10 cellular contexts compared by ENCODE assay signal in the genomic region with DNA sequence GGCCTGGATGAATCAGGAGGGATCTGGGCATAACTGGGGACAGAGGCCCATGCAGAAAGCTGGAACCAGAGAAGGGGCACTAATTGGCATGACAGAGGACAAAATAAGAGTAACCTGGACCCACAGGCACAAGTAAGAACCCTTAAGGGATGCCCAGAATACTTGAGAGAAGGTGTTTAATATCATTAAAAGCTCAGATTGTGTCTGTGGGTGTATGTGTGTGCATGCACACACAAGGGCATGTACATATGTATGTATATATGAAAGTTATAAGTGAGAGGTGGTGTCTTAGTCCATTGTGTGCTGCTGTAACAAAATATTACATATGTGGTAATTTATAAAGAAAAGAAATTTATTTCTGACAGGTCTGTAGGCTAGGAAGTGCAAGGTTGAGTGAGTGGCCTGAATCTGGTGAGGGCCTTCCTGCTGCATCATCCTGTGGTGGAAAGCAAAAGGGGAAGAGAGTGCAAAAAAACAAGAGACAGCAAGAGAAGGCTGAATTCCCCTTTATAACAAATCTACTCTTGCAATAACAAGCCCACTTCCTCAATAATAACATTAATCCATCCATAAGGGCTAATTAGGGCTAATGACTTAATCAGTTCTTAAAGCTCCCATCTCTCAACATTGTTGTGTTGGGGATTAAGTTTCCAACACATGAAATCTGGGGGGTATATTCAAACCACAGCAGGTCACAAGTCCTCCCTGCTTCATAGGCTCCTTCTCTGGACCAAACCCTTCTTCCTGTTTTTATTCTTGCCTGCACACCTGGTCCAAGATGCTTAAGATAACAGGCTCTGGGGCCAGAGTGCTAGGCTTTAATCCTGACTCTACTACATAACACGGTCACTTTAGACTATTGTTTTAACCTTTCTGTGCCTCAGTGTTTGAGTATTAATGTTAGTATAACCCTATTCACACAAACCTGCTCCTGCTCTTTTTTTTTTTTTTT.
DNase-seq lines count a peak whose midpoint lies in the region; ATAC-seq, FAIRE-seq and TF ChIP-seq lines count a peak whose summit lies in the region.
"Had no signal": no experiment of that assay in that cellular context is flagged by ENCODE, and none has a peak within 500 bp of the region (broad histone marks: within the 10 kb centered on the region; RNA-seq: fewer than 3 reads in every experiment).

No MANE protein-coding gene starts in this region.

- H3K4me2 ChIP-seq in GM12878 (ENCODE audit: control insufficient read depth, insufficient read depth) (peak overlapping the region; percentile 82), osteoblast (ENCODE audit: insufficient read depth, low read length) (no peak overlapping the region)

- H3K4me3 ChIP-seq in GM12878 (peak overlapping the region; percentile 30; the same call in 1 of the 2 replicates), osteoblast (ENCODE audit: insufficient read depth, low read length) (no peak overlapping the region)

- no peak for TF ChIP-seq EP300 in GM12878 (IDR thresholded peaks at IDR 0.05; ENCODE audit: borderline replicate concordance in 1 of 2, control insufficient read depth in 1 of 2, low read depth in 2 of 2, low read length in 2 of 2)

- H3K36me3 ChIP-seq in GM12878 (ENCODE audit: control insufficient read depth in 2 of 2, insufficient read depth in 2 of 2, low read length in 1 of 2) (no peaks in the 10 kb centered on the region), osteoblast (ENCODE audit: insufficient read depth, low read length) (no peaks in the 10 kb centered on the region)

- no peak overlapping the region; the same call in none of the 2 replicates for H3K9ac ChIP-seq in GM12878 (ENCODE audit: control insufficient read depth, insufficient read depth, low read length)

- H3K4me1 ChIP-seq in GM12878 (ENCODE audit: control insufficient read depth, insufficient read depth, low read length) (peaks cover 43% of the 10 kb centered on the region), osteoblast (ENCODE audit: insufficient read depth, low read length) (no peaks in the 10 kb centered on the region)

- SMC1A ChIA-PET in GM12878 (lab: Charles Lee; ENCODE audit: uncharacterized antibody, unreplicated experiment) = interaction anchor here (1.6 kb wide), 1 partner anchor 51 kb away, joined by 3 read pairs; no protein-coding TSS in a partner anchor

- H3K27me3 ChIP-seq in GM12878 (replicated peaks in 1 of 2; ENCODE audit: control insufficient read depth in 2 of 2, insufficient read depth in 2 of 2, low read length in 1 of 2) (no peaks in the 10 kb centered on the region), osteoblast (ENCODE audit: insufficient read depth, low read length) (no peaks in the 10 kb centered on the region)

- TF ChIP-seq RAD21 in GM12878 (IDR thresholded peaks at IDR 0.05; ENCODE audit: insufficient read depth, low read depth, low read length) = no peak

- WGBS in GM12878 (ENCODE audit: insufficient coverage, insufficient replicate concordance, low lambda C conversion rate, missing lambda C conversion rate) = 0% methylated on average over 1 of the region's 1 CpG

- TF ChIP-seq CTCF in GM12878 (IDR thresholded peaks at IDR 0.05 in 2 of 3, conservative IDR thresholded peaks at IDR 0.05 in 1 of 3; ENCODE audit: control insufficient read depth in 2 of 3, extremely low read depth in 1 of 3, insufficient read depth in 1 of 3, low read depth in 3 of 3, low read length in 3 of 3) (no peak), osteoblast (IDR thresholded peaks at IDR 0.05; ENCODE audit: extremely low read depth, low read depth, low read length) (no peak)

- TF ChIP-seq POLR2A in GM18505 (IDR thresholded peaks at IDR 0.05; ENCODE audit: borderline replicate concordance, extremely low read depth, insufficient read depth, insufficient read length) = no peak
- TF ChIP-seq POLR2A in GM12878 (IDR thresholded peaks at IDR 0.05; ENCODE audit: low read depth, low read length) = no peak

- H4K20me1 ChIP-seq in GM12878 (ENCODE audit: control insufficient read depth, insufficient read depth) = no peaks in the 10 kb centered on the region
- H4K20me1 ChIP-seq in osteoblast (ENCODE audit: insufficient read depth, low read length) = no peaks in the 10 kb centered on the region

- peak; percentile 68 for FAIRE-seq in GM12878 (lab: Jason Lieb, UNC)

- H3K27ac ChIP-seq in GM12878 (ENCODE audit: control insufficient read depth, insufficient read depth) = peak overlapping the region; percentile 79
- H3K27ac ChIP-seq in osteoblast (ENCODE audit: low read depth, low read length) = no peak overlapping the region

- ATAC-seq in GM18505 (IDR thresholded peaks at IDR 0.05; ENCODE audit: unreplicated experiment) = peak; percentile 79
- peak; percentile 90 for ATAC-seq in GM21723 (IDR thresholded peaks at IDR 0.05; ENCODE audit: unreplicated experiment)
- ATAC-seq in HG03521 (IDR thresholded peaks at IDR 0.05; ENCODE audit: unreplicated experiment) = peak; percentile 63
- peak; percentile 90 for ATAC-seq in GM12878

- peak; percentile 58 for DNase-seq in GM12878 (ENCODE audit: low read depth, low spot score)
- DNase-seq in NCI-H446 treated with DMSO at 0.1 percent for 48 hours (lab: John Stamatoyannopoulos, UW) = no peak
- DNase-seq in stimulated activated CD4-positive, alpha-beta T cell treated with anti-CD3 and anti-CD28 coated beads, Interleukin-1b, Interleukin-23, amount 100 ng/mL, for 48 hours = no peak
- no peak for DNase-seq in osteoblast (ENCODE audit: insufficient read length, low spot score, missing footprints)
- no peak for DNase-seq in HCEC 1CT
- DNase-seq: hypothalamus, NCI-H1092 had no signal

- POLR2A ChIA-PET in GM12878 (lab: Charles Lee) = interaction anchor here (1.4 kb wide), 1 partner anchor 12 kb away, joined by 3 read pairs; no protein-coding TSS in a partner anchor

- H2AFZ ChIP-seq in GM12878 (ENCODE audit: control insufficient read depth, low read depth, low read length) = peak overlapping the region; percentile 68
- H2AFZ ChIP-seq in osteoblast (ENCODE audit: low read length) = no peak overlapping the region

- H3K9me3 ChIP-seq in GM12878 (replicated peaks; ENCODE audit: control insufficient read depth, insufficient read depth, low read length) = no peaks in the 10 kb centered on the region
- H3K9me3 ChIP-seq in osteoblast (ENCODE audit: low read depth, low read length) = no peaks in the 10 kb centered on the region

- in situ Hi-C loops in GM12878 (cut with MboI) = no loop called here

- intact Hi-C loops in GM12878 (cut with micrococcal nuclease; ENCODE audit: unreplicated experiment) = no loop called here

- H3K79me2 ChIP-seq in GM12878 (ENCODE audit: control insufficient read depth, insufficient read depth, low read length) (no peaks in the 10 kb centered on the region), osteoblast (ENCODE audit: insufficient read depth, low read length) (no peaks in the 10 kb centered on the region)

- RAD21 ChIA-PET in GM12878 (lab: Charles Lee; ENCODE audit: unreplicated experiment) = no interaction called here

- CTCF ChIA-PET in GM12878 (lab: Yijun Ruan, JAX) = interaction anchor here (0.5 to 1.3 kb wide), 3 partner anchors 9 to 592 kb away, joined by 3 to 5 read pairs (median 4); no protein-coding TSS in a partner anchor

- BruUV-seq in GM12878 (replicated peaks; lab: Mats Ljungman, UMichigan) = no TSS peak

TF ChIP-seq in GM12878, 131 proteins besides CTCF, POLR2A, EP300 and RAD21 (continues in another document):
- TF ChIP-seq ZNF274 (IDR thresholded peaks at IDR 0.05; ENCODE audit: insufficient read depth, insufficient read length) (no peak), CEBPB (IDR thresholded peaks at IDR 0.05; ENCODE audit: borderline replicate concordance in 1 of 2, low read depth in 2 of 2, low read length in 2 of 2) (no peak), EED (IDR thresholded peaks at IDR 0.05; ENCODE audit: low read depth) (peak; percentile 37), JUNB (IDR thresholded peaks at IDR 0.05) (peak; percentile 23), NFIC (IDR thresholded peaks at IDR 0.05; ENCODE audit: low read depth, low read length) (peak; percentile 76), ETV6 (conservative IDR thresholded peaks at IDR 0.05 in 1 of 2, IDR thresholded peaks at IDR 0.05 in 1 of 2; ENCODE audit: borderline replicate concordance in 1 of 2, low read depth in 1 of 2) (peak in 1 of 2 experiments; percentile 81; a peak in 2 of 4 replicates), DPF2 (IDR thresholded peaks at IDR 0.05) (peak; percentile 25), SPI1 (IDR thresholded peaks at IDR 0.05; ENCODE audit: borderline replicate concordance, insufficient read depth, low read depth, low read length) (peak; percentile 92), CBX5 (IDR thresholded peaks at IDR 0.05; ENCODE audit: low read depth) (0 out of 2 replicates have a peak, but pooled peaks have one; percentile 52), FOXM1 (IDR thresholded peaks at IDR 0.05; ENCODE audit: low read depth, low read length) (peak; percentile 52; the same call in 1 of the 2 replicates)
- TF ChIP-seq, protein P1, sequence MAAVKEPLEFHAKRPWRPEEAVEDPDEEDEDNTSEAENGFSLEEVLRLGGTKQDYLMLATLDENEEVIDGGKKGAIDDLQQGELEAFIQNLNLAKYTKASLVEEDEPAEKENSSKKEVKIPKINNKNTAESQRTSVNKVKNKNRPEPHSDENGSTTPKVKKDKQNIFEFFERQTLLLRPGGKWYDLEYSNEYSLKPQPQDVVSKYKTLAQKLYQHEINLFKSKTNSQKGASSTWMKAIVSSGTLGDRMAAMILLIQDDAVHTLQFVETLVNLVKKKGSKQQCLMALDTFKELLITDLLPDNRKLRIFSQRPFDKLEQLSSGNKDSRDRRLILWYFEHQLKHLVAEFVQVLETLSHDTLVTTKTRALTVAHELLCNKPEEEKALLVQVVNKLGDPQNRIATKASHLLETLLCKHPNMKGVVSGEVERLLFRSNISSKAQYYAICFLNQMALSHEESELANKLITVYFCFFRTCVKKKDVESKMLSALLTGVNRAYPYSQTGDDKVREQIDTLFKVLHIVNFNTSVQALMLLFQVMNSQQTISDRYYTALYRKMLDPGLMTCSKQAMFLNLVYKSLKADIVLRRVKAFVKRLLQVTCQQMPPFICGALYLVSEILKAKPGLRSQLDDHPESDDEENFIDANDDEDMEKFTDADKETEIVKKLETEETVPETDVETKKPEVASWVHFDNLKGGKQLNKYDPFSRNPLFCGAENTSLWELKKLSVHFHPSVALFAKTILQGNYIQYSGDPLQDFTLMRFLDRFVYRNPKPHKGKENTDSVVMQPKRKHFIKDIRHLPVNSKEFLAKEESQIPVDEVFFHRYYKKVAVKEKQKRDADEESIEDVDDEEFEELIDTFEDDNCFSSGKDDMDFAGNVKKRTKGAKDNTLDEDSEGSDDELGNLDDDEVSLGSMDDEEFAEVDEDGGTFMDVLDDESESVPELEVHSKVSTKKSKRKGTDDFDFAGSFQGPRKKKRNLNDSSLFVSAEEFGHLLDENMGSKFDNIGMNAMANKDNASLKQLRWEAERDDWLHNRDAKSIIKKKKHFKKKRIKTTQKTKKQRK (IDR thresholded peaks at IDR 0.05; ENCODE audit: low read depth, low read length) = no peak
